Comparison of ENCODE assay signal across 8 cellular contexts in the genomic region with DNA sequence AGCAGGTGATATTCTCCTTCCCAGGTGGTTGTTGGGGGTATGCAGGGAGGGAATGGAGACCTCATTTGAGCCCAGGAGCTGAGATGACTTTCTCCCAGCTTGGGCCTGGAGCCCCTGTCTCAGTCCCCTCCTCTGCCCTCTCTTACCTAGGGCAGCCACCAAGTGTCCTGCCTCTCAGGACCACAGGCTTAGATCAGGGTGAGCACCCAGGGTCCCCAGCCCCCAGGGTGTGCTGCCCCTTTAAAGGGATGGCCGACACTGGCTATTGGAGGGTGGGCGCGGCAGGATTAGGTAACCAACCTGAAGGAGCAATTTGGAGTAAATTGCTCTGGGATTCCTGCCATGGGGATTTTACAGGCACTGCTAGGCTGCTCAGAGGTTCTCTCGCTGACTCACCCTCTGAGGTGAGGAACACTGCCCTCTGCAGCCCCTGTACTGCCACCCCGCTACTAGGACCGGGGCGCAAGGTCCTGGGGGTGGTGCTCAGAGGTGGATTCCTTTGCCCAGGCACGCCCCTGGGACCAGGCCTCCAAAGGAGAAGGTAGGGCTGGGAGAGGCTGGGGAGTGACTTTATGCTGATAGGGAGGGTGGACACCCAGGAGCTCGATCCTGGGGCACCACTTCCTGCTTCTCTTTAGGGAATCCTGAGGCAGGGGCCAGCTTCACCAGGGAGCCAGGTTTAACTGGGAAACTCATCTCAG. TPM values are rescaled to one million over a fixed set of nuclear protein-coding genes. Genes with fewer than 3 reads are reported as not detected.
DNase-seq lines count a peak whose midpoint lies in the region; ATAC-seq, FAIRE-seq and TF ChIP-seq lines count a peak whose summit lies in the region.

No MANE protein-coding gene starts in this region.

- H2AK5ac ChIP-seq in H9 (ENCODE audit: insufficient read length, low read length): no peak overlapping the region

- H3K9me3 Mint-ChIP-seq in Caco-2 (ENCODE audit: unreplicated experiment): no peaks in the 10 kb centered on the region
- no peaks in the 10 kb centered on the region for H3K9me3 Mint-ChIP-seq in H9

- no peak overlapping the region for H2BK120ac ChIP-seq in H9 (ENCODE audit: low read depth, low read length, poor library complexity, severe bottlenecking)

- no peak overlapping the region for H2BK15ac ChIP-seq in H9 (ENCODE audit: low read depth, low read length)

- H3K14ac ChIP-seq in H9 (ENCODE audit: insufficient read depth, low read length): peak overlapping the region; percentile 79; the same call in 1 of the 2 replicates

- no CpG with 5 or more reads among the region's 9 CpGs for WGBS in H9 (ENCODE audit: extremely low coverage, insufficient read length, low lambda C conversion rate)

- TF ChIP-seq CTCF in Caco-2 (IDR thresholded peaks at IDR 0.05; ENCODE audit: insufficient read depth in 1 of 2, low read depth in 1 of 2, low read length in 1 of 2, severe bottlenecking in 1 of 2, unreplicated experiment in 1 of 2) (peak in 1 of 2 experiments; percentile 66), H9 (conservative IDR thresholded peaks at IDR 0.05) (peak; percentile 68), breast epithelium (IDR thresholded peaks at IDR 0.05) (peak in 1 of 3 donors; percentile 39), lower lobe of right lung (IDR thresholded peaks at IDR 0.05) (peak; percentile 44)

- no peak overlapping the region for H3T11ph ChIP-seq in H9 (ENCODE audit: low read length)

- CTCF ChIA-PET in Caco-2 (lab: Charles Lee): interaction anchor here (1.1 to 1.7 kb wide), 3 partner anchors 11 to 31 kb away, joined by 4 to 15 read pairs (median 12); no protein-coding TSS in a partner anchor

- peak overlapping the region; percentile 76 for H3K27ac Mint-ChIP-seq in Caco-2 (ENCODE audit: unreplicated experiment)
- H3K27ac Mint-ChIP-seq in H9: peak overlapping the region; percentile 40 to 88 (median 83); a peak in 5 of 7 replicates

- H3K23me2 ChIP-seq in H9 (ENCODE audit: insufficient read length, low read depth, low read length, poor library complexity, severe bottlenecking): peaks cover 17% of the 10 kb centered on the region

- H4K5ac ChIP-seq in H9 (ENCODE audit: insufficient read length, low read depth, low read length): no peak overlapping the region

- peaks cover 18% of the 10 kb centered on the region for H3K4me1 ChIP-seq in Caco-2
- H3K4me1 ChIP-seq in H9 (ENCODE audit: insufficient read depth, low read length): peaks cover 4% of the 10 kb centered on the region; the same call in 1 of the 2 replicates
- H3K4me1 ChIP-seq in breast epithelium: peaks cover 0 to 11% of the 10 kb centered on the region in 2 donors
- peaks cover 67% of the 10 kb centered on the region for H3K4me1 ChIP-seq in lower lobe of right lung

- H3K4me3 Mint-ChIP-seq in Caco-2 (ENCODE audit: unreplicated experiment) (peak overlapping the region; percentile 90), H9 (peak overlapping the region; percentile 81 to 93)

- BruUV-seq in Caco-2 (replicated peaks; lab: Mats Ljungman, UMichigan): no TSS peak

- no peak overlapping the region for H4K8ac ChIP-seq in H9 (replicated peaks; ENCODE audit: insufficient read length, low read depth, low read length)

- H3K27ac ChIP-seq in H9 (ENCODE audit: insufficient read length, low read depth, low read length) (peak overlapping the region; percentile 15), breast epithelium (peak overlapping the region; percentile 90 to 92), lower lobe of right lung (peak overlapping the region; percentile 84)

- no peak overlapping the region for H4K91ac ChIP-seq in H9 (ENCODE audit: insufficient read length, low read depth, low read length)

- no peaks in the 10 kb centered on the region for H3K27me3 ChIP-seq in Caco-2 (replicated peaks; ENCODE audit: control insufficient read depth, insufficient read depth, low read length)
- no peaks in the 10 kb centered on the region for H3K27me3 ChIP-seq in H9 (ENCODE audit: insufficient read depth, low read length)
- H3K27me3 ChIP-seq in breast epithelium: no peaks in the 10 kb centered on the region
- no peaks in the 10 kb centered on the region for H3K27me3 ChIP-seq in lower lobe of right lung (ENCODE audit: low read depth)

- no peaks in the 10 kb centered on the region for H3K9me3 ChIP-seq in Caco-2
- no peaks in the 10 kb centered on the region for H3K9me3 ChIP-seq in H9 (ENCODE audit: control insufficient read depth, low read depth, low read length)
- no peaks in the 10 kb centered on the region for H3K9me3 ChIP-seq in breast epithelium
- no peaks in the 10 kb centered on the region for H3K9me3 ChIP-seq in lower lobe of right lung

- H3K27me3 Mint-ChIP-seq in Caco-2 (ENCODE audit: insufficient read depth, unreplicated experiment) (no peaks in the 10 kb centered on the region), H9 (ENCODE audit: low read depth) (peaks cover 5% of the 10 kb centered on the region)

- H3K4me2 ChIP-seq in H9 (ENCODE audit: insufficient read depth, insufficient read length, low read length): peak overlapping the region; percentile 76

- H3K79me2 ChIP-seq in H9 (ENCODE audit: insufficient read depth, low read length): no peaks in the 10 kb centered on the region; the same call in 1 of the 2 replicates

- intact Hi-C loops in Caco-2 (cut with micrococcal nuclease; ENCODE audit: unreplicated experiment) (loop anchor here (1.0 kb wide), 1 partner anchor 31 kb away; no protein-coding TSS in a partner anchor), breast epithelium (cut with DNase I; ENCODE audit: low total_unique reads) (no loop called here), lower lobe of right lung (cut with DNase I) (no loop called here)

- no peak overlapping the region for H3K4ac ChIP-seq in H9 (ENCODE audit: low read depth, low read length)

- no peaks in the 10 kb centered on the region for H3K4me1 Mint-ChIP-seq in Caco-2 (ENCODE audit: low read depth, unreplicated experiment)
- H3K4me1 Mint-ChIP-seq in H9: peaks cover 27 to 28% of the 10 kb centered on the region in 2 experiments

- peak overlapping the region; percentile 53 for H3K4me3 ChIP-seq in Caco-2 (ENCODE audit: low read depth, low read length)
- H3K4me3 ChIP-seq in breast epithelium: peak overlapping the region in 2 of 3 donors; percentile 77 to 99
- H3K4me3 ChIP-seq in lower lobe of right lung: peak overlapping the region; percentile 77

- ATAC-seq in lower lobe of right lung (peak; percentile 90 to 91), HG02970 (IDR thresholded peaks at IDR 0.05; ENCODE audit: low FRiP score, unreplicated experiment) (no peak), GM21515 (IDR thresholded peaks at IDR 0.05; ENCODE audit: unreplicated experiment) (no peak)

- no peak overlapping the region for H2AFZ ChIP-seq in H9 (ENCODE audit: low read length)

- H3K79me1 ChIP-seq in H9 (ENCODE audit: insufficient read depth, low read depth, low read length, poor library complexity, severe bottlenecking): peaks cover 4% of the 10 kb centered on the region

- no peak overlapping the region for H3K56ac ChIP-seq in H9 (ENCODE audit: insufficient read length, low read depth, low read length)

- H3K23ac ChIP-seq in H9 (ENCODE audit: insufficient read length, low read depth, low read length): no peak overlapping the region

- H3K36me3 ChIP-seq in Caco-2 (ENCODE audit: control insufficient read depth, insufficient read depth, low read length): no peaks in the 10 kb centered on the region
- H3K36me3 ChIP-seq in breast epithelium: no peaks in the 10 kb centered on the region
- no peaks in the 10 kb centered on the region for H3K36me3 ChIP-seq in lower lobe of right lung

- H4K20me1 ChIP-seq in H9 (ENCODE audit: control insufficient read depth, insufficient read depth, insufficient read length): no peaks in the 10 kb centered on the region

- no peak overlapping the region for H3K9ac ChIP-seq in H9 (ENCODE audit: extremely low read depth, insufficient read length, low read length)

- TF ChIP-seq POLR2A in breast epithelium (IDR thresholded peaks at IDR 0.05) (no peak), GM12891 (IDR thresholded peaks at IDR 0.05; ENCODE audit: low read depth, low read length) (no peak)

- DNase-seq in Caco-2 (peak; percentile 87 to 92), H9 (peak; percentile 94), NCI-H748 (lab: John Stamatoyannopoulos, UW; ENCODE audit: unreplicated experiment) (peak; percentile 80), breast epithelium (ENCODE audit: low spot score in 2 of 2) (peak; percentile 67 to 69), lower lobe of right lung (peak; percentile 87), GM12891 (ENCODE audit: insufficient read length, low spot score) (no peak)

- no peak overlapping the region for H2BK20ac ChIP-seq in H9 (ENCODE audit: low read depth, low read length, poor library complexity, severe bottlenecking)

- no peak for FAIRE-seq in GM12891 (lab: Jason Lieb, UNC)

- peak overlapping the region; percentile 86 for H3K18ac ChIP-seq in H9 (ENCODE audit: insufficient read length, low read depth, low read length)

- no peak overlapping the region for H2BK12ac ChIP-seq in H9 (ENCODE audit: insufficient read length, low read depth, low read length)

- no peak overlapping the region for H2BK5ac ChIP-seq in H9 (ENCODE audit: insufficient read length, low read length)

- POLR2A ChIA-PET in Caco-2 (lab: Charles Lee): interaction anchor here (0.5 to 2.1 kb wide), 2 partner anchors 30 to 50 kb away, joined by 4 to 12 read pairs; no protein-coding TSS in a partner anchor

- H3K36me3 Mint-ChIP-seq in Caco-2 (ENCODE audit: insufficient read depth, unreplicated experiment): no peaks in the 10 kb centered on the region
- H3K36me3 Mint-ChIP-seq in H9 (ENCODE audit: insufficient read depth in 1 of 3, low read depth in 3 of 3): no peaks in the 10 kb centered on the region; a peak in 1 of 7 replicates

TF ChIP-seq in GM12891, 5 proteins besides CTCF, POLR2A, EP300 and RAD21:
- no peak for TF ChIP-seq TAF1 (IDR thresholded peaks at IDR 0.05; ENCODE audit: low read depth, low read length)
- TF ChIP-seq SPI1 (IDR thresholded peaks at IDR 0.05; ENCODE audit: low read depth, low read length): no peak
- TF ChIP-seq PAX5 (IDR thresholded peaks at IDR 0.05; ENCODE audit: insufficient read depth, low read length, severe bottlenecking): no peak
- TF ChIP-seq POLR2AphosphoS5 (IDR thresholded peaks at IDR 0.05; ENCODE audit: low read depth, low read length): no peak
- TF ChIP-seq POU2F2 (IDR thresholded peaks at IDR 0.05; ENCODE audit: low read depth, low read length): no peak

RNA-seq across cellular contexts. Expression of a gene that starts 1.5 kb away (rescaled TPM):
- total RNA-seq in Caco-2 (2022) (26.9 and 29.0 TPM in 2 replicates), H9 (2021) (43.3 and 45.3 TPM in 2 replicates), breast epithelium (10 to 100 TPM; 12.5 to 43.0 (median 30.8) TPM), lower lobe of right lung (140 TPM)
- polyA plus RNA-seq in GM12891 (2012; ENCODE audit: low read depth, missing spikeins): 86.7 TPM

RNA-seq across cellular contexts. Expression of a gene that starts 58.8 kb away (rescaled TPM):
- total RNA-seq in Caco-2 (2022) (389 and 421 TPM in 2 replicates), H9 (2021) (622 and 626 TPM in 2 replicates), breast epithelium (100 to 1,000 TPM; 192 to 261 (median 204) TPM), lower lobe of right lung (326 TPM)
- polyA plus RNA-seq in GM12891 (2012; ENCODE audit: low read depth, missing spikeins): 573 TPM

Comparison
In these comparisons a context has a peak if more than half of its experiments do, and no peak if none do; other contexts are left out.
1. H3K27ac ChIP-seq: peak in every context shown above with its lines; median percentile 91 in breast epithelium; 84 in lower lobe of right lung; 15 in H9.
2. ATAC-seq: peak in lower lobe of right lung (2 of 2); none in HG02970 (single experiment) and GM21515 (single experiment).
3. Peak in every context shown above with its lines, with median percentiles within 50 percentile points of each other: H3K4me3 ChIP-seq.